1 cellular context compared by ENCODE assay signal in the genomic region with DNA sequence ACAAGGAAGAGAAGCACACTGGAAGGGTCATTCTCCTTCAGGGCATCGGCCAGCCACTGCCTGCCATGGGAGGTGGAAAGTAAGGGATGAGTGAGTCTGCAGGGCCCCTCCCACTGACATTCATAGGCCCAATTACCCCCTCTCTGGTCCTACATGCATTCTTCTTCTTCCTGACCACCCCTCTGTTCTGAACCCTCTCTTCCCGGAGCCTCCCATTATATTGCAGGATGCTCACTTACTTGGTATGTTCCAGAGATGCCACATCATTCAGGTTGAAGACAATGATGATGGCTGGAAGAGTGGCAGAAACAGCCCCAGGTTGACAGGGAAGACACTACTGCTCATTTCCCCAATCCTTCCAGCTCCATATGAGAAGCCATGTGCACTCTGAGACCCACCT.
TF ChIP-seq lines count a peak whose summit lies in the region.

No MANE protein-coding gene starts in this region.

TF ChIP-seq in K562, 482 proteins besides CTCF, POLR2A, EP300 and RAD21:
- TF ChIP-seq, protein P1, sequence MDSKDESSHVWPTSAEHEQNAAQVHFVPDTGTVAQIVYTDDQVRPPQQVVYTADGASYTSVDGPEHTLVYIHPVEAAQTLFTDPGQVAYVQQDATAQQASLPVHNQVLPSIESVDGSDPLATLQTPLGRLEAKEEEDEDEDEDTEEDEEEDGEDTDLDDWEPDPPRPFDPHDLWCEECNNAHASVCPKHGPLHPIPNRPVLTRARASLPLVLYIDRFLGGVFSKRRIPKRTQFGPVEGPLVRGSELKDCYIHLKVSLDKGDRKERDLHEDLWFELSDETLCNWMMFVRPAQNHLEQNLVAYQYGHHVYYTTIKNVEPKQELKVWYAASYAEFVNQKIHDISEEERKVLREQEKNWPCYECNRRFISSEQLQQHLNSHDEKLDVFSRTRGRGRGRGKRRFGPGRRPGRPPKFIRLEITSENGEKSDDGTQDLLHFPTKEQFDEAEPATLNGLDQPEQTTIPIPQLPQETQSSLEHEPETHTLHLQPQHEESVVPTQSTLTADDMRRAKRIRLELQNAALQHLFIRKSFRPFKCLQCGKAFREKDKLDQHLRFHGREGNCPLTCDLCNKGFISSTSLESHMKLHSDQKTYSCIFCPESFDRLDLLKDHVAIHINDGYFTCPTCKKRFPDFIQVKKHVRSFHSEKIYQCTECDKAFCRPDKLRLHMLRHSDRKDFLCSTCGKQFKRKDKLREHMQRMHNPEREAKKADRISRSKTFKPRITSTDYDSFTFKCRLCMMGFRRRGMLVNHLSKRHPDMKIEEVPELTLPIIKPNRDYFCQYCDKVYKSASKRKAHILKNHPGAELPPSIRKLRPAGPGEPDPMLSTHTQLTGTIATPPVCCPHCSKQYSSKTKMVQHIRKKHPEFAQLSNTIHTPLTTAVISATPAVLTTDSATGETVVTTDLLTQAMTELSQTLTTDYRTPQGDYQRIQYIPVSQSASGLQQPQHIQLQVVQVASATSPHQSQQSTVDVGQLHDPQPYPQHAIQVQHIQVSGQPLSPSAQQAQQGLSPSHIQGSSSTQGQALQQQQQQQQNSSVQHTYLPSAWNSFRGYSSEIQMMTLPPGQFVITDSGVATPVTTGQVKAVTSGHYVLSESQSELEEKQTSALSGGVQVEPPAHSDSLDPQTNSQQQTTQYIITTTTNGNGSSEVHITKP (IDR thresholded peaks at IDR 0.05; ENCODE audit: partially characterized antibody), result peak; percentile 78
- TF ChIP-seq, protein P2, sequence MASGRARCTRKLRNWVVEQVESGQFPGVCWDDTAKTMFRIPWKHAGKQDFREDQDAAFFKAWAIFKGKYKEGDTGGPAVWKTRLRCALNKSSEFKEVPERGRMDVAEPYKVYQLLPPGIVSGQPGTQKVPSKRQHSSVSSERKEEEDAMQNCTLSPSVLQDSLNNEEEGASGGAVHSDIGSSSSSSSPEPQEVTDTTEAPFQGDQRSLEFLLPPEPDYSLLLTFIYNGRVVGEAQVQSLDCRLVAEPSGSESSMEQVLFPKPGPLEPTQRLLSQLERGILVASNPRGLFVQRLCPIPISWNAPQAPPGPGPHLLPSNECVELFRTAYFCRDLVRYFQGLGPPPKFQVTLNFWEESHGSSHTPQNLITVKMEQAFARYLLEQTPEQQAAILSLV (tag; IDR thresholded peaks at IDR 0.05), result no peak
- TF ChIP-seq, protein P3, sequence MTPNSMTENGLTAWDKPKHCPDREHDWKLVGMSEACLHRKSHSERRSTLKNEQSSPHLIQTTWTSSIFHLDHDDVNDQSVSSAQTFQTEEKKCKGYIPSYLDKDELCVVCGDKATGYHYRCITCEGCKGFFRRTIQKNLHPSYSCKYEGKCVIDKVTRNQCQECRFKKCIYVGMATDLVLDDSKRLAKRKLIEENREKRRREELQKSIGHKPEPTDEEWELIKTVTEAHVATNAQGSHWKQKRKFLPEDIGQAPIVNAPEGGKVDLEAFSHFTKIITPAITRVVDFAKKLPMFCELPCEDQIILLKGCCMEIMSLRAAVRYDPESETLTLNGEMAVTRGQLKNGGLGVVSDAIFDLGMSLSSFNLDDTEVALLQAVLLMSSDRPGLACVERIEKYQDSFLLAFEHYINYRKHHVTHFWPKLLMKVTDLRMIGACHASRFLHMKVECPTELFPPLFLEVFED (CRISPR knock-in tag; conservative IDR thresholded peaks at IDR 0.05), result no peak
